In the genomic region with DNA sequence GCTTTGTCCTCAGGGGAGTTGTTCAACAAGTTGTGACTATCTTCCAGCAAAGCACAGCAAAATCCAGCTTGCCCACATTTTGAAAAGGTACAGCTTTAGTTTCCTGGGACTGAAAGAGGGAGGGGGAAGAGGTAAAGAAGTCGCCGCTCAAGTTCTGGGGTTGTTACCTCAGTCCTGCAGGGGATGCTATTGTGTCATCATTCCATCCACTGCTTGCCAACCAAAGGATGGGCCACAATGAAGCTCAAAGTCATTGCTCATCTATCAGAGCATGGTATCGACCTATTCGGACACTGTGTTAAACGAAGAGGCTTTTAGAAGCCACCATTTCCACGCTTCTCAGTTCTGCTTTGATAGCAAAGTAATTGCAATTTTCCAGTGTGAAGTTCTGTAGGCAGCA, we compare ENCODE assay signal across 11 cellular contexts. TPM values are rescaled to one million over a fixed set of nuclear protein-coding genes. Genes with fewer than 3 reads are reported as not detected.
DNase-seq lines count a peak whose midpoint lies in the region; ATAC-seq, FAIRE-seq and TF ChIP-seq lines count a peak whose summit lies in the region.
"Had no signal": no experiment of that assay in that cellular context is flagged by ENCODE, and none has a peak within 500 bp of the region (broad histone marks: within the 10 kb centered on the region; RNA-seq: fewer than 3 reads in every experiment).

No MANE protein-coding gene starts in this region.

- SMC1A ChIA-PET in GM12878 (lab: Charles Lee; ENCODE audit: uncharacterized antibody, unreplicated experiment), result interaction anchor here (0.8 to 2.6 kb wide), 10 partner anchors 11 to 348 kb away, joined by 3 to 21 read pairs (median 4); no protein-coding TSS in a partner anchor

- in situ Hi-C loops in GM12878 (cut with MboI), result no loop called here

- H3K79me2 ChIP-seq in GM12878 (ENCODE audit: control insufficient read depth, insufficient read depth, low read length), result no peaks in the 10 kb centered on the region

- peak; percentile 82 for DNase-seq in ELF-1 (ENCODE audit: low read depth, low spot score)
- DNase-seq in HuH-7.5 (ENCODE audit: low spot score), result peak; percentile 27
- no peak for DNase-seq in GM12878 (ENCODE audit: low read depth, low spot score)
- no peak for DNase-seq in right lobe of liver
- no peak for DNase-seq in dedifferentiated amniotic fluid mesenchymal stem cell (ENCODE audit: extremely low spot score)
- no peak for DNase-seq in occipital lobe (lab: John Stamatoyannopoulos, UW)
- no peak for DNase-seq in NOMO-1 treated with DMSO at 0.1 percent for 48 hours (lab: John Stamatoyannopoulos, UW; ENCODE audit: unreplicated experiment)
- DNase-seq: NCI-H510A treated with DMSO at 0.1 percent for 48 hours, spleen had no signal

- TF ChIP-seq POLR2A in GM12878 (IDR thresholded peaks at IDR 0.05; ENCODE audit: low read depth, low read length) (no peak), right lobe of liver (IDR thresholded peaks at IDR 0.05) (no peak)

- RAD21 ChIA-PET in GM12878 (lab: Charles Lee; ENCODE audit: unreplicated experiment), result interaction anchor here (1.0 to 1.3 kb wide), 5 partner anchors 63 to 776 kb away, joined by 3 to 28 read pairs (median 3); no protein-coding TSS in a partner anchor

- H3K27me3 ChIP-seq in GM12878 (replicated peaks in 1 of 2; ENCODE audit: control insufficient read depth in 2 of 2, insufficient read depth in 2 of 2, low read length in 1 of 2) (no peaks in the 10 kb centered on the region), right lobe of liver (no peaks in the 10 kb centered on the region)

- no peak overlapping the region for H3K4me3 ChIP-seq in GM12878
- H3K4me3 ChIP-seq in right lobe of liver, result no peak overlapping the region
- H3K4me3 ChIP-seq: spleen had no signal

- CTCF ChIA-PET in GM12878 (lab: Yijun Ruan, JAX), result interaction anchor here (0.7 to 4.5 kb wide), 14 partner anchors 12 to 379 kb away, joined by 3 to 32 read pairs (median 3); no protein-coding TSS in a partner anchor

- no peak overlapping the region for H3K9ac ChIP-seq in GM12878 (ENCODE audit: control insufficient read depth, insufficient read depth, low read length)

- no peaks in the 10 kb centered on the region for H3K9me3 ChIP-seq in GM12878 (replicated peaks; ENCODE audit: control insufficient read depth, insufficient read depth, low read length)
- no peaks in the 10 kb centered on the region for H3K9me3 ChIP-seq in right lobe of liver
- H3K9me3 ChIP-seq: spleen had no signal

- peak; percentile 73 for FAIRE-seq in GM12878 (lab: Jason Lieb, UNC)
- FAIRE-seq: TTC549 had no signal

- ATAC-seq in GM12878, result peak; percentile 86
- peak in 3 of 4 donors; percentile 36 to 56 (median 49) for ATAC-seq in right lobe of liver
- ATAC-seq in GM19328 (IDR thresholded peaks at IDR 0.05; ENCODE audit: unreplicated experiment), result no peak

- peak; percentile 87 for TF ChIP-seq RAD21 in GM12878 (IDR thresholded peaks at IDR 0.05; ENCODE audit: insufficient read depth, low read depth, low read length)

- peak overlapping the region; percentile 6 for H2AFZ ChIP-seq in GM12878 (ENCODE audit: control insufficient read depth, low read depth, low read length)

- H4K20me1 ChIP-seq in GM12878 (ENCODE audit: control insufficient read depth, insufficient read depth), result no peaks in the 10 kb centered on the region

- no peak for TF ChIP-seq EP300 in GM12878 (IDR thresholded peaks at IDR 0.05; ENCODE audit: borderline replicate concordance in 1 of 2, control insufficient read depth in 1 of 2, low read depth in 2 of 2, low read length in 2 of 2)

- H3K27ac ChIP-seq in GM12878 (ENCODE audit: control insufficient read depth, insufficient read depth) (no peak overlapping the region), right lobe of liver (no peak overlapping the region)
- H3K27ac ChIP-seq: spleen had no signal

- H3K4me2 ChIP-seq in GM12878 (ENCODE audit: control insufficient read depth, insufficient read depth), result no peak overlapping the region

- no TSS peak for BruUV-seq in GM12878 (replicated peaks; lab: Mats Ljungman, UMichigan)

- intact Hi-C loops in GM12878 (cut with micrococcal nuclease; ENCODE audit: unreplicated experiment), result loop anchor here (1.0 to 2.0 kb wide), 3 partner anchors 64 to 346 kb away; no protein-coding TSS in a partner anchor
- intact Hi-C loops in right lobe of liver (cut with DNase I), result no loop called here

- no peaks in the 10 kb centered on the region for H3K4me1 ChIP-seq in GM12878 (ENCODE audit: control insufficient read depth, insufficient read depth, low read length)
- no peaks in the 10 kb centered on the region for H3K4me1 ChIP-seq in right lobe of liver
- H3K4me1 ChIP-seq: spleen had no signal

- TF ChIP-seq CTCF in GM12878 (IDR thresholded peaks at IDR 0.05 in 2 of 3, conservative IDR thresholded peaks at IDR 0.05 in 1 of 3; ENCODE audit: control insufficient read depth in 2 of 3, extremely low read depth in 1 of 3, insufficient read depth in 1 of 3, low read depth in 3 of 3, low read length in 3 of 3) (peak; percentile 56 to 69 (median 66)), right lobe of liver (IDR thresholded peaks at IDR 0.05) (peak; percentile 17 to 32 (median 28))

- 16% methylated on average over 6 of the region's 6 CpGs for WGBS in GM12878 (ENCODE audit: insufficient coverage, insufficient replicate concordance, low lambda C conversion rate, missing lambda C conversion rate)
- WGBS in right lobe of liver (ENCODE audit: insufficient coverage, low coverage, low lambda C conversion rate, missing lambda C conversion rate), result 26% methylated on average over 6 of the region's 6 CpGs

- POLR2A ChIA-PET in GM12878 (lab: Charles Lee), result no interaction called here

- no peaks in the 10 kb centered on the region for H3K36me3 ChIP-seq in GM12878 (ENCODE audit: control insufficient read depth in 2 of 2, insufficient read depth in 2 of 2, low read length in 1 of 2)
- H3K36me3 ChIP-seq in right lobe of liver, result no peaks in the 10 kb centered on the region
- H3K36me3 ChIP-seq: spleen had no signal

TF ChIP-seq in GM12878, 131 proteins besides CTCF, POLR2A, EP300 and RAD21 (continues in another document):
- TF ChIP-seq CBX3 (IDR thresholded peaks at IDR 0.05; ENCODE audit: borderline replicate concordance, low read depth) (no peak), RUNX3 (IDR thresholded peaks at IDR 0.05; ENCODE audit: low read length) (peak; percentile 57), SUZ12 (IDR thresholded peaks at IDR 0.05; ENCODE audit: unreplicated experiment) (no peak), CBX5 (IDR thresholded peaks at IDR 0.05; ENCODE audit: low read depth) (no peak), JUNB (IDR thresholded peaks at IDR 0.05) (no peak), MTA3 (IDR thresholded peaks at IDR 0.05; ENCODE audit: borderline replicate concordance, low read length) (no peak), HDAC6 (IDR thresholded peaks at IDR 0.05; ENCODE audit: unreplicated experiment) (no peak), SMAD1 (IDR thresholded peaks at IDR 0.05; ENCODE audit: low read depth, partially characterized antibody) (no peak), YBX1 (IDR thresholded peaks at IDR 0.05) (no peak), SMC3 (IDR thresholded peaks at IDR 0.05; ENCODE audit: borderline replicate concordance, low read length) (peak; percentile 80; the same call in 1 of the 2 replicates), EZH2 (IDR thresholded peaks at IDR 0.05; ENCODE audit: borderline replicate concordance, control insufficient read depth, low read depth, low read length) (no peak)
- TF ChIP-seq, protein P1, sequence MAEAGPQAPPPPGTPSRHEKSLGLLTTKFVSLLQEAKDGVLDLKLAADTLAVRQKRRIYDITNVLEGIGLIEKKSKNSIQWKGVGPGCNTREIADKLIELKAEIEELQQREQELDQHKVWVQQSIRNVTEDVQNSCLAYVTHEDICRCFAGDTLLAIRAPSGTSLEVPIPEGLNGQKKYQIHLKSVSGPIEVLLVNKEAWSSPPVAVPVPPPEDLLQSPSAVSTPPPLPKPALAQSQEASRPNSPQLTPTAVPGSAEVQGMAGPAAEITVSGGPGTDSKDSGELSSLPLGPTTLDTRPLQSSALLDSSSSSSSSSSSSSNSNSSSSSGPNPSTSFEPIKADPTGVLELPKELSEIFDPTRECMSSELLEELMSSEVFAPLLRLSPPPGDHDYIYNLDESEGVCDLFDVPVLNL (IDR thresholded peaks at IDR 0.05; ENCODE audit: low read depth, low read length), result no peak
- TF ChIP-seq, protein P2, sequence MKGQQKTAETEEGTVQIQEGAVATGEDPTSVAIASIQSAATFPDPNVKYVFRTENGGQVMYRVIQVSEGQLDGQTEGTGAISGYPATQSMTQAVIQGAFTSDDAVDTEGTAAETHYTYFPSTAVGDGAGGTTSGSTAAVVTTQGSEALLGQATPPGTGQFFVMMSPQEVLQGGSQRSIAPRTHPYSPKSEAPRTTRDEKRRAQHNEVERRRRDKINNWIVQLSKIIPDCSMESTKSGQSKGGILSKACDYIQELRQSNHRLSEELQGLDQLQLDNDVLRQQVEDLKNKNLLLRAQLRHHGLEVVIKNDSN (IDR thresholded peaks at IDR 0.05; ENCODE audit: borderline replicate concordance, extremely low read length, insufficient read depth, low read depth, low read length), result no peak

RNA-seq across cellular contexts. Expression of a gene that starts 34.3 kb away (rescaled TPM):
- total RNA-seq in GM12878 (2013; cell fraction: nucleolus; rRNA removed), result not detected in 2 replicates
- not detected in 2 replicates for total RNA-seq in GM12878 (2014; rRNA removed)
- total RNA-seq in GM12878 (2014; rRNA removed; fragmentation: Illumina TruSeq; extraction: Trizol), result not detected in 2 replicates
- total RNA-seq in GM12878 (2021), result not detected in 2 replicates
- not detected for polyA plus RNA-seq in GM12878 (2011; ENCODE audit: low read depth)
- polyA plus RNA-seq in GM12878 (2011; rRNA removed), result not detected in 2 replicates
- polyA plus RNA-seq in GM12878 (2011; cell fraction: cytosol; rRNA removed), result not detected in 2 replicates
- polyA plus RNA-seq in GM12878 (2011; cell fraction: nucleus; rRNA removed), result not detected in 2 replicates
- not detected in 2 replicates for polyA plus RNA-seq in GM12878 (2012)
- not detected in 2 replicates for polyA plus RNA-seq in GM12878 (2014; fragmentation: Illumina TruSeq; extraction: Trizol)
- not detected for polyA plus RNA-seq in GM12878 (2014; fragmentation: Nextera tagmentation; extraction: Ambion mirVana)
- not detected in 2 replicates for polyA plus RNA-seq in GM12878 (2014; rRNA removed)
- not detected for polyA plus RNA-seq in GM12878 (2016; fragmentation: Nextera tagmentation; extraction: Ambion mirVana)
- polyA minus RNA-seq in GM12878 (2011; rRNA and poly(A)+ RNA removed), result not detected in 2 replicates
- not detected in 2 replicates for polyA minus RNA-seq in GM12878 (2011; cell fraction: cytosol; rRNA and poly(A)+ RNA removed)
- polyA minus RNA-seq in GM12878 (2011; cell fraction: nucleus; rRNA and poly(A)+ RNA removed), result not detected in 2 replicates
- not detected for total RNA-seq in right lobe of liver
- 40.9 TPM for total RNA-seq in occipital lobe
- total RNA-seq: spleen had no signal

Comparison
In these comparisons a context has a peak if more than half of its experiments do, and no peak if none do; other contexts are left out.
1. DNase-seq: peak in ELF-1 (single experiment) and HuH-7.5 (single experiment); none in GM12878 (single experiment), right lobe of liver (0 of 3), dedifferentiated amniotic fluid mesenchymal stem cell (single experiment), occipital lobe (single experiment) and NOMO-1 treated with DMSO at 0.1 percent for 48 hours (single experiment).
2. RNA of a gene that starts 34.3 kb away (total RNA-seq): 40.9 TPM in occipital lobe (single experiment); not detected in GM12878 and not detected in right lobe of liver; every median in the first group is over 10 times any median in the second.